9 cellular contexts compared by ENCODE assay signal in the genomic region with DNA sequence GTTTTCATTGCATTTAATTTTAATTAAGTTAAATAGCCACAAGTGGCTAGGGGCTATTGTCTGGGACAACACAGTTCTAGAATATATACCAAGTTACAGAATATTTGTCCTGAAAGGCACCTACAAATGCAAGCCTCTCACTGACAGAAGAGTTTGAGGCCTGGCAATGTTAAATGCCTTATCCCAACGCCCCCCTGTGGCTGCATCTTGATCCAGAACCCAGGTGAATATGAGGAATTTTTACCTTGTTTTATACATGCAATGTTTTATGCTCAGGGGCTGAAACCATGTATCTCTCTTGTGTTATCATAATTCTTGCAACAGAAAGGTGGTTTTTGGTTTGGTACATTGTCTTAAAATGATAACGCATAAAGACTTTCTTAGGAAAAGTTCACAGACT.
A peak's percentile ranks its signal among the peaks of the same experiment; 100 is the strongest.
DNase-seq lines count a peak whose midpoint lies in the region; ATAC-seq and TF ChIP-seq lines count a peak whose summit lies in the region.
"Had no signal": no experiment of that assay in that cellular context is flagged by ENCODE, and none has a peak within 500 bp of the region (broad histone marks: within the 10 kb centered on the region; RNA-seq: fewer than 3 reads in every experiment).

No MANE protein-coding gene starts in this region.

- 60 to 77% (median 72%) methylated on average over 2 of the region's 2 CpGs for WGBS in psoas muscle, 3 donors

- H3K4me3 ChIP-seq in KMS-11 (IDR thresholded peaks at IDR 0.05; ENCODE audit: insufficient read depth, low read depth, low read length) (no peak overlapping the region), choroid plexus epithelial cell (ENCODE audit: low read depth, low read length) (no peak overlapping the region), psoas muscle (no peak overlapping the region), left lung (no peak overlapping the region)

- DNase-seq in SHP77 (lab: John Stamatoyannopoulos, UW) (peak; percentile 22 to 47), SHP77 treated with DMSO at 0.1 percent for 48 hours (lab: John Stamatoyannopoulos, UW) (no peak), choroid plexus epithelial cell (ENCODE audit: low read depth) (peak; percentile 55), psoas muscle (no peak), GDM1 (lab: John Stamatoyannopoulos, UW) (no peak), AML-193 (lab: John Stamatoyannopoulos, UW) (no peak), left lung (no peak)

- TF ChIP-seq CTCF in KMS-11 (conservative IDR thresholded peaks at IDR 0.05; ENCODE audit: low read depth, low read length), result peak; percentile 64
- peak; percentile 71 for TF ChIP-seq CTCF in choroid plexus epithelial cell (conservative IDR thresholded peaks at IDR 0.05; ENCODE audit: low read depth, low read length)
- TF ChIP-seq CTCF in psoas muscle (IDR thresholded peaks at IDR 0.05), result peak; percentile 16
- no peak for TF ChIP-seq CTCF in left lung (IDR thresholded peaks at IDR 0.05)

- ATAC-seq in psoas muscle, result no peak
- ATAC-seq in left lung, result no peak

- intact Hi-C loops in psoas muscle (cut with DNase I), result loop anchor here in 1 of 2 donors (2.0 kb wide), 1 partner anchor 287 kb away; no protein-coding TSS in a partner anchor
- intact Hi-C loops in left lung (cut with DNase I), result loop anchor here in 1 of 2 donors (10.0 kb wide), 1 partner anchor 293 kb away; no protein-coding TSS in a partner anchor

- H3K9me3 ChIP-seq in psoas muscle, result no peaks in the 10 kb centered on the region
- H3K9me3 ChIP-seq in left lung, result no peaks in the 10 kb centered on the region
- H3K9me3 ChIP-seq: Caco-2 had no signal

- H4K20me1 ChIP-seq in KMS-11 (ENCODE audit: insufficient read depth), result no peaks in the 10 kb centered on the region

- H3K27me3 ChIP-seq in KMS-11 (ENCODE audit: insufficient read depth, low read depth) (no peaks in the 10 kb centered on the region), psoas muscle (ENCODE audit: insufficient read depth in 3 of 3, low read length in 2 of 3) (no peaks in the 10 kb centered on the region), left lung (no peaks in the 10 kb centered on the region)

- no peak overlapping the region for H2AFZ ChIP-seq in KMS-11 (ENCODE audit: low read depth)

- no peaks in the 10 kb centered on the region for H3K79me2 ChIP-seq in KMS-11 (ENCODE audit: insufficient read depth, low read depth)

- H3K4me1 ChIP-seq in KMS-11 (ENCODE audit: low read depth, poor library complexity, severe bottlenecking), result peaks cover 66% of the 10 kb centered on the region
- H3K4me1 ChIP-seq in psoas muscle, result peaks cover 12% of the 10 kb centered on the region
- H3K4me1 ChIP-seq in left lung, result no peaks in the 10 kb centered on the region
- H3K4me1 ChIP-seq: Caco-2 had no signal

- no peak overlapping the region for H3K4me2 ChIP-seq in KMS-11

- no peak overlapping the region for H3K27ac ChIP-seq in KMS-11
- no peak overlapping the region for H3K27ac ChIP-seq in psoas muscle
- no peak overlapping the region for H3K27ac ChIP-seq in left lung

- H3K36me3 ChIP-seq in KMS-11 (ENCODE audit: insufficient read depth), result no peaks in the 10 kb centered on the region
- H3K36me3 ChIP-seq in psoas muscle (ENCODE audit: insufficient read depth in 1 of 2, low read depth in 1 of 2), result no peaks in the 10 kb centered on the region
- no peaks in the 10 kb centered on the region for H3K36me3 ChIP-seq in left lung

- no peak overlapping the region for H3K9ac ChIP-seq in KMS-11

Comparison
In these comparisons a context has a peak if more than half of its experiments do, and no peak if none do; other contexts are left out.
1. DNase-seq: peak in SHP77 (2 of 2) and choroid plexus epithelial cell (single experiment); none in SHP77 treated with DMSO at 0.1 percent for 48 hours (single experiment), psoas muscle (0 of 2), GDM1 (single experiment), AML-193 (0 of 2) and left lung (0 of 2).
2. CTCF ChIP-seq: peak in KMS-11 (single experiment), choroid plexus epithelial cell (single experiment) and psoas muscle (single experiment); none in left lung (0 of 2).